ENCODE assay signal across 25 cellular contexts in the genomic region with DNA sequence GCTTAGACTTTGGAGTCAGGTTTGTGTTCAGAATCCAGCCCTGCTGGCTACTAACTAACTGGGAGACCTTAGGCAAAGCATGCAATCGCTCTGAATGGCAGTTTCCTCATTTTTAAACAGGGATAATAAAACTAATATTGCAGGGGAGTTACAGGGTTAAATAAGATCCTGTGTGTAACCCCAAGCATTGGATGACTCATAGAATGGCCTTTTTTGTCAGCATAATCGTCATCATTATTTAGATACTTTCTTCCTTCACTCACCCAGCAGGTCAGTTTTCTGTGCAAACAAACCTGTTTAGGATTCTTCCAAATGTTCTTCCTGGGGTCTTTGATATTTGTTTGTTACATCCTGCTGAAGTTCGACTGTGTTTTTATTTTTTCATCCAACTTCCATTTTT.
DNase-seq lines count a peak whose midpoint lies in the region; ATAC-seq lines count a peak whose summit lies in the region.
"Had no signal": no experiment of that assay in that cellular context is flagged by ENCODE, and none has a peak within 500 bp of the region (broad histone marks: within the 10 kb centered on the region; RNA-seq: fewer than 3 reads in every experiment).

No MANE protein-coding gene starts in this region.

- ATAC-seq in GM18861 (IDR thresholded peaks at IDR 0.05; ENCODE audit: unreplicated experiment): no peak
- ATAC-seq: GM23338, mucosa of descending colon had no signal

- H3K27ac ChIP-seq in epithelial cell of prostate: no peak overlapping the region
- H3K27ac ChIP-seq: ascending aorta, hepatocyte, neutrophil, spleen, upper lobe of left lung had no signal

- peak; percentile 64 for DNase-seq in ELR (ENCODE audit: low read depth)
- DNase-seq in RKO (ENCODE audit: low spot score): peak; percentile 40
- DNase-seq in epithelial cell of prostate (ENCODE audit: low read depth, low spot score): peak; percentile 1
- peak; percentile 22 for DNase-seq in renal cortical epithelial cell (ENCODE audit: low read depth)
- DNase-seq in stimulated activated naive CD4-positive, alpha-beta T cell (lab: John Stamatoyannopoulos, UW): no peak
- no peak for DNase-seq in globus pallidus (ENCODE audit: low spot score)
- DNase-seq: activated CD4-positive, alpha-beta T cell treated with anti-CD3 and anti-CD28 coated beads for 1 hour; activated naive CD4-positive, alpha-beta T cell treated with anti-CD3 and anti-CD28 coated beads, Interleukin-2, amount 10 ng/mL, durations not matched to agents 7 days and 5 days; activated T-cell treated with anti-CD3 and anti-CD28 coated beads, Interleukin-2, amount 50 U/mL, for 48 hours; BE2C; Caco-2; effector CD8-positive, alpha-beta T cell; KG1; mucosa of descending colon; NCI-H1048; NCI-H2029; NCI-H446 treated with DMSO at 0.1 percent for 48 hours; spleen; stimulated activated CD4-positive, alpha-beta T cell treated with anti-CD3 and anti-CD28 coated beads, Interleukin-4, amount 100 ng/mL, for 24 hours; upper lobe of left lung had no signal

Comparison
In these comparisons a context has a peak if more than half of its experiments do, and no peak if none do; other contexts are left out.
1. DNase-seq: peak in ELR (single experiment), RKO (single experiment), epithelial cell of prostate (single experiment) and renal cortical epithelial cell (single experiment); none in stimulated activated naive CD4-positive, alpha-beta T cell (0 of 6) and globus pallidus (single experiment).